Comparison of ENCODE assay signal across 31 cellular contexts in the genomic region with DNA sequence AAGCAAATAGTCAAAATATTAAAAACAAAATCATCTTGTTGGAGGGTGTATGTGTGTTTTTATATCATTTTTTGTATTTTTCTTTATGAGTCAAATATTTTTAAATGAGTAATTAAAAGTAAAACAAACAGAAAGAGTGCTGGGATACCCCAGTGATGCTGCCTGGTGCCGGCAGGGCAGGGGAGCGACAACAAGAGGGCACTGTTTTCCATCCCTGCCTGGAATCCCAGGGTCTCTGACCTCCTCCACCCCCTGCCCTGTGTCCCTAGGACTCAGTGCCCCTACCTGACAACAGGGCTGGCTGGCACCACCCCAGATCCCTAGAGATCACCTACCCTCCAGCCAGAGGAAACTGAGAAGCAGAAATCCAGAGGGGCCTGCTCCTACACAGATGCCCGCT. TPM values are rescaled to one million over a fixed set of nuclear protein-coding genes. Genes with fewer than 3 reads are reported as not detected.
DNase-seq lines count a peak whose midpoint lies in the region; ATAC-seq and TF ChIP-seq lines count a peak whose summit lies in the region.
"Had no signal": no experiment of that assay in that cellular context is flagged by ENCODE, and none has a peak within 500 bp of the region (broad histone marks: within the 10 kb centered on the region; RNA-seq: fewer than 3 reads in every experiment).

No MANE protein-coding gene starts in this region.

- WGBS in IMR-90 (ENCODE audit: extremely low coverage in 2 of 2, insufficient read length in 1 of 2), 2 experiments, result no CpG with 5 or more reads among the region's 3 CpGs
- 91% methylated on average over 3 of the region's 3 CpGs for WGBS in prostate gland

- H3K36me3 ChIP-seq in IMR-90 (ENCODE audit: control insufficient read depth, insufficient read depth, low read length), result no peaks in the 10 kb centered on the region
- H3K36me3 ChIP-seq in prostate gland, result no peaks in the 10 kb centered on the region
- H3K36me3 ChIP-seq: neutrophil, stomach, thyroid gland, vagina had no signal

- dilution Hi-C loops in IMR-90 (cut with HindIII; ENCODE audit: low sequenced_read_pairs, unreplicated experiment), result no loop called here

- H2BK5ac ChIP-seq in IMR-90 (ENCODE audit: low read depth, low read length, poor library complexity, severe bottlenecking), result no peak overlapping the region

- TF ChIP-seq POLR2A in IMR-90 (IDR thresholded peaks at IDR 0.05; ENCODE audit: low read depth, low read length), result no peak
- TF ChIP-seq POLR2A in prostate gland (IDR thresholded peaks at IDR 0.05), result no peak

- H3K9me1 ChIP-seq in IMR-90 (ENCODE audit: insufficient read depth, low read length), result no peaks in the 10 kb centered on the region

- no peaks in the 10 kb centered on the region for H3K9me3 ChIP-seq in AG04450 (ENCODE audit: control insufficient read depth, insufficient read depth, low read length)
- no peaks in the 10 kb centered on the region for H3K9me3 ChIP-seq in IMR-90 (ENCODE audit: control insufficient read depth, insufficient read depth, low read length)
- no peaks in the 10 kb centered on the region for H3K9me3 ChIP-seq in prostate gland
- H3K9me3 ChIP-seq: A549, neutrophil, psoas muscle, stomach, thyroid gland, vagina had no signal

- H2AK5ac ChIP-seq in IMR-90 (ENCODE audit: low read depth, low read length), result no peak overlapping the region; the same call in 1 of the 2 replicates

- H3K9me3 Mint-ChIP-seq in activated T-helper 2 cell treated with anti-CD3 and anti-CD28 coated beads, Interferon-gamma antibody, Interleukin-2, Interleukin-4, amounts not matched to agents 10 μg/mL and 5 μg/mL and 100 μg/mL, durations not matched to agents 14 hours and 24 hours and 36 hours, result no peaks in the 10 kb centered on the region
- H3K9me3 Mint-ChIP-seq: activated T-cell treated with anti-CD3 and anti-CD28 coated beads, Interleukin-2, amount 50 U/mL, for 72 hours; immature natural killer cell had no signal

- DNase-seq in AG04450 (ENCODE audit: low read depth, low spot score) (no peak), IMR-90 (no peak), astrocyte of the spinal cord (ENCODE audit: low read depth, low spot score) (no peak), hepatic stellate cell (ENCODE audit: low spot score) (peak; percentile 41), prostate gland (ENCODE audit: low spot score) (no peak), NCI-H1092 treated with DMSO at 0.1 percent for 48 hours (lab: John Stamatoyannopoulos, UW) (no peak)
- DNase-seq in activated T-helper 2 cell treated with anti-CD3 and anti-CD28 coated beads, Interferon-gamma antibody, Interleukin-2, Interleukin-4, amounts not matched to agents 10 μg/mL and 5 μg/mL and 100 μg/mL, durations not matched to agents 14 hours and 24 hours and 36 hours (ENCODE audit: low spot score), result no peak
- DNase-seq: activated CD4-positive, alpha-beta T cell treated with anti-CD3 and anti-CD28 coated beads, Interleukin-2, amount 50 U/mL, for 1 hour; activated CD8-positive, alpha-beta memory T cell treated with anti-CD3 and anti-CD28 coated beads, Interleukin-2, amount 10 ng/mL, durations not matched to agents 7 days and 5 days; activated naive CD4-positive, alpha-beta T cell treated with Interleukin-2 at 50 U/mL for 16 hours; activated T-cell treated with anti-CD3 and anti-CD28 coated beads, Interleukin-2, amount 50 U/mL, for 72 hours; DMS153; effector CD4-positive, alpha-beta T cell; foreskin melanocyte; immature natural killer cell; mesenchymal stem cell; NCI-H1417; NCI-H2029 treated with DMSO at 0.1 percent for 48 hours; NCI-H226; NCI-H774; psoas muscle; stomach; T-helper 2 cell; thyroid gland had no signal

- BruUV-seq in IMR-90 (replicated peaks; lab: Mats Ljungman, UMichigan), result no TSS peak

- H2AFZ ChIP-seq in IMR-90 (replicated peaks; ENCODE audit: low read length, poor library complexity), result peak overlapping the region; percentile 59
- H2AFZ ChIP-seq: hepatocyte had no signal

- TF ChIP-seq RAD21 in IMR-90 (IDR thresholded peaks at IDR 0.05; ENCODE audit: low read length), result no peak

- H3K56ac ChIP-seq in IMR-90 (ENCODE audit: extremely low read depth, insufficient read depth, low read length), result no peak overlapping the region

- no peak overlapping the region for H4K8ac ChIP-seq in IMR-90 (ENCODE audit: low read depth in 2 of 2, low read length in 2 of 2)

- H2BK15ac ChIP-seq in IMR-90 (ENCODE audit: low read depth, low read length), result no peak overlapping the region

- H3K27ac ChIP-seq in AG04450 (ENCODE audit: low read depth, low read length) (no peak overlapping the region), IMR-90 (ENCODE audit: insufficient read depth, low read length) (no peak overlapping the region), prostate gland (no peak overlapping the region)
- H3K27ac ChIP-seq: A549, epithelial cell of prostate, hepatocyte, neutrophil, psoas muscle, stomach, thyroid gland, vagina had no signal

- H3K4me3 Mint-ChIP-seq in activated T-helper 2 cell treated with anti-CD3 and anti-CD28 coated beads, Interferon-gamma antibody, Interleukin-2, Interleukin-4, amounts not matched to agents 10 μg/mL and 5 μg/mL and 100 μg/mL, durations not matched to agents 14 hours and 24 hours and 36 hours (ENCODE audit: low read depth), result no peak overlapping the region
- H3K4me3 Mint-ChIP-seq: activated CD8-positive, alpha-beta memory T cell treated with anti-CD3 and anti-CD28 coated beads, Interleukin-2, amount 10 ng/mL, durations not matched to agents 7 days and 5 days; activated T-cell treated with anti-CD3 and anti-CD28 coated beads, Interleukin-2, amount 50 U/mL, for 72 hours had no signal

- H3K4me1 Mint-ChIP-seq in activated T-helper 2 cell treated with anti-CD3 and anti-CD28 coated beads, Interferon-gamma antibody, Interleukin-2, Interleukin-4, amounts not matched to agents 10 μg/mL and 5 μg/mL and 100 μg/mL, durations not matched to agents 14 hours and 24 hours and 36 hours (ENCODE audit: low read depth), result peaks cover 6% of the 10 kb centered on the region

- ATAC-seq in IMR-90 (ENCODE audit: low read depth) (no peak), GM18870 (IDR thresholded peaks at IDR 0.05; ENCODE audit: unreplicated experiment) (no peak)
- ATAC-seq: activated CD8-positive, alpha-beta memory T cell treated with anti-CD3 and anti-CD28 coated beads, Interleukin-2, amount 10 ng/mL, durations not matched to agents 7 days and 5 days; activated T-cell treated with anti-CD3 and anti-CD28 coated beads, Interleukin-2, amount 50 U/mL, for 72 hours; left lobe of liver; psoas muscle had no signal

- H4K5ac ChIP-seq in IMR-90 (ENCODE audit: low read depth, low read length), result no peak overlapping the region

- POLR2A ChIA-PET in AG04450 (lab: Yijun Ruan, JAX) (no interaction called here), IMR-90 (lab: Charles Lee; ENCODE audit: unreplicated experiment) (no interaction called here)

- peak overlapping the region; percentile 69 for H2AK9ac ChIP-seq in IMR-90 (replicated peaks; ENCODE audit: low read depth, low read length, poor library complexity)

- H2BK20ac ChIP-seq in IMR-90 (ENCODE audit: low read depth, low read length), result no peak overlapping the region

- intact Hi-C loops in IMR-90 (cut with micrococcal nuclease) (loop anchor here (2.0 to 5.0 kb wide), 2 partner anchors 43 to 220 kb away; partner anchors contain the start of gene HMGA1), prostate gland (cut with DNase I) (loop anchor here (5.0 kb wide), 1 partner anchor 413 kb away; no protein-coding TSS in a partner anchor)
- intact Hi-C loops in activated T-helper 2 cell treated with anti-CD3 and anti-CD28 coated beads, Interferon-gamma antibody, Interleukin-2, Interleukin-4, amounts not matched to agents 10 μg/mL and 5 μg/mL and 100 μg/mL, durations not matched to agents 14 hours and 24 hours and 36 hours (cut with micrococcal nuclease), result loop anchor here (5.0 kb wide), 1 partner anchor 43 kb away; the partner anchor contains the start of gene HMGA1

- no peak overlapping the region for H3K4ac ChIP-seq in IMR-90 (ENCODE audit: low read depth, low read length)

- no peak overlapping the region for H3K27ac Mint-ChIP-seq in activated T-helper 2 cell treated with anti-CD3 and anti-CD28 coated beads, Interferon-gamma antibody, Interleukin-2, Interleukin-4, amounts not matched to agents 10 μg/mL and 5 μg/mL and 100 μg/mL, durations not matched to agents 14 hours and 24 hours and 36 hours
- H3K27ac Mint-ChIP-seq: activated CD8-positive, alpha-beta memory T cell treated with anti-CD3 and anti-CD28 coated beads, Interleukin-2, amount 10 ng/mL, durations not matched to agents 7 days and 5 days; activated T-cell treated with anti-CD3 and anti-CD28 coated beads, Interleukin-2, amount 50 U/mL, for 72 hours had no signal

- H3K4me2 ChIP-seq in IMR-90 (ENCODE audit: low read depth, low read length), result no peak overlapping the region
- H3K4me2 ChIP-seq: A549, hepatocyte had no signal

- H3K9ac ChIP-seq in IMR-90 (ENCODE audit: low read depth, low read length), result no peak overlapping the region

- H3K27me3 ChIP-seq in AG04450 (ENCODE audit: control insufficient read depth, insufficient read depth, low read length) (no peaks in the 10 kb centered on the region), IMR-90 (ENCODE audit: control insufficient read depth, insufficient read depth, low read length) (no peaks in the 10 kb centered on the region; the same call in 1 of the 2 replicates), prostate gland (replicated peaks; ENCODE audit: insufficient read depth) (no peaks in the 10 kb centered on the region)
- H3K27me3 ChIP-seq: hepatocyte, stomach, thyroid gland, vagina had no signal

- CTCF ChIA-PET in AG04450 (lab: Charles Lee), result interaction anchor here (1.3 to 2.4 kb wide), 2 partner anchors 220 to 399 kb away, joined by 3 to 20 read pairs; no protein-coding TSS in a partner anchor
- CTCF ChIA-PET in IMR-90 (lab: Yijun Ruan, JAX), result interaction anchor here (1.9 kb wide), 1 partner anchor 18 kb away, joined by 6 read pairs; no protein-coding TSS in a partner anchor

- in situ Hi-C loops in IMR-90 (cut with MboI; ENCODE audit: low sequenced_read_pairs), result loop anchor here (10.0 kb wide), 1 partner anchor 410 kb away; no protein-coding TSS in a partner anchor
- in situ Hi-C loops in astrocyte of the spinal cord (cut with HindIII; ENCODE audit: low sequenced_read_pairs), result no loop called here

- H3K4me1 ChIP-seq in IMR-90 (ENCODE audit: control insufficient read depth, insufficient read depth, low read length) (peaks cover 5% of the 10 kb centered on the region), prostate gland (replicated peaks) (no peaks in the 10 kb centered on the region)
- H3K4me1 ChIP-seq: A549, psoas muscle had no signal

- no peak overlapping the region for H4K91ac ChIP-seq in IMR-90 (ENCODE audit: insufficient read depth, low read depth, low read length)

- no peak overlapping the region for H3K14ac ChIP-seq in IMR-90 (replicated peaks; ENCODE audit: low read depth, low read length)

- H3K23ac ChIP-seq in IMR-90 (ENCODE audit: low read depth, low read length), result no peak overlapping the region

- H3K4me3 ChIP-seq in AG04450 (ENCODE audit: low read depth, low read length) (no peak overlapping the region), IMR-90 (ENCODE audit: insufficient read depth, low read depth, low read length) (no peak overlapping the region), astrocyte of the spinal cord (ENCODE audit: low read depth, low read length) (no peak overlapping the region), prostate gland (no peak overlapping the region)
- H3K4me3 ChIP-seq: A549, hepatocyte, psoas muscle, stomach, thyroid gland, vagina had no signal

- H2BK120ac ChIP-seq in IMR-90 (ENCODE audit: low read depth, low read length), result no peak overlapping the region

- no peak overlapping the region for H3K18ac ChIP-seq in IMR-90 (ENCODE audit: low read depth, low read length)

- H3K27me3 Mint-ChIP-seq in activated T-helper 2 cell treated with anti-CD3 and anti-CD28 coated beads, Interferon-gamma antibody, Interleukin-2, Interleukin-4, amounts not matched to agents 10 μg/mL and 5 μg/mL and 100 μg/mL, durations not matched to agents 14 hours and 24 hours and 36 hours (ENCODE audit: low read depth), result peaks cover 13% of the 10 kb centered on the region

- H3K36me3 Mint-ChIP-seq in activated T-helper 2 cell treated with anti-CD3 and anti-CD28 coated beads, Interferon-gamma antibody, Interleukin-2, Interleukin-4, amounts not matched to agents 10 μg/mL and 5 μg/mL and 100 μg/mL, durations not matched to agents 14 hours and 24 hours and 36 hours (ENCODE audit: low read depth), result no peaks in the 10 kb centered on the region
- H3K36me3 Mint-ChIP-seq: activated CD8-positive, alpha-beta memory T cell treated with anti-CD3 and anti-CD28 coated beads, Interleukin-2, amount 10 ng/mL, durations not matched to agents 7 days and 5 days; immature natural killer cell had no signal

- H3K79me1 ChIP-seq in IMR-90 (ENCODE audit: low read depth in 1 of 2, low read length in 2 of 2), result no peaks in the 10 kb centered on the region

- H4K20me1 ChIP-seq in IMR-90 (ENCODE audit: insufficient read depth, low read length), result no peaks in the 10 kb centered on the region

- TF ChIP-seq CTCF in AG04450 (IDR thresholded peaks at IDR 0.05; ENCODE audit: low read depth, low read length), result peak; percentile 25; the same call in 1 of the 2 replicates
- TF ChIP-seq CTCF in IMR-90 (conservative IDR thresholded peaks at IDR 0.05; ENCODE audit: low read depth, low read length), result peak; percentile 19; the same call in 1 of the 2 replicates
- peak; percentile 14 for TF ChIP-seq CTCF in astrocyte of the spinal cord (IDR thresholded peaks at IDR 0.05; ENCODE audit: low read depth, low read length)
- no peak for TF ChIP-seq CTCF in prostate gland (IDR thresholded peaks at IDR 0.05)

RNA-seq across cellular contexts. Expression of gene HMGA1, which starts 41.9 kb away (rescaled TPM):
- polyA plus RNA-seq in AG04450 (2011; rRNA removed) (142 and 197 TPM in 2 replicates), IMR-90 (2012; rRNA removed) (589 and 652 TPM in 2 replicates)
- polyA minus RNA-seq in AG04450 (2011; rRNA and poly(A)+ RNA removed), result 127 and 146 TPM in 2 replicates
- total RNA-seq in IMR-90 (2012; rRNA removed) (101 and 129 TPM in 2 replicates), prostate gland (100 to 1,000 TPM in 1 of 2 donors, 10 to 100 TPM in 1; 29.4 to 139 TPM)
- 380 and 646 TPM in 2 replicates for polyA plus RNA-seq in IMR-90 (2012; cell fraction: cytosol; rRNA removed)
- 226 and 344 TPM in 2 replicates for polyA plus RNA-seq in IMR-90 (2012; cell fraction: nucleus; rRNA removed; ENCODE audit: low replicate concordance)
- total RNA-seq in activated T-helper 2 cell treated with anti-CD3 and anti-CD28 coated beads, Interferon-gamma antibody, Interleukin-2, Interleukin-4, amounts not matched to agents 10 μg/mL and 5 μg/mL and 100 μg/mL, durations not matched to agents 14 hours and 24 hours and 36 hours, result 412 and 422 TPM in 2 replicates

RNA-seq across cellular contexts. Expression of gene GRM4, which starts 48.9 kb away (rescaled TPM):
- polyA plus RNA-seq in AG04450 (2011; rRNA removed) (not detected in 2 replicates), IMR-90 (2012; rRNA removed) (0.02 and 0.03 TPM in 2 replicates)
- polyA minus RNA-seq in AG04450 (2011; rRNA and poly(A)+ RNA removed), result not detected in 2 replicates
- total RNA-seq in IMR-90 (2012; rRNA removed) (not detected in 2 replicates), prostate gland (1 to 10 TPM in 1 of 2 donors, not detected in 1; 4.4 TPM)
- polyA plus RNA-seq in IMR-90 (2012; cell fraction: cytosol; rRNA removed), result 0.01 and 0.10 TPM in 2 replicates
- 0.06 and 0.17 TPM in 2 replicates for polyA plus RNA-seq in IMR-90 (2012; cell fraction: nucleus; rRNA removed; ENCODE audit: low replicate concordance)
- not detected in 2 replicates for total RNA-seq in activated T-helper 2 cell treated with anti-CD3 and anti-CD28 coated beads, Interferon-gamma antibody, Interleukin-2, Interleukin-4, amounts not matched to agents 10 μg/mL and 5 μg/mL and 100 μg/mL, durations not matched to agents 14 hours and 24 hours and 36 hours
- total RNA-seq: activated CD8-positive, alpha-beta memory T cell treated with anti-CD3 and anti-CD28 coated beads, Interleukin-2, amount 10 ng/mL, durations not matched to agents 7 days and 5 days; left lobe of liver; vagina had no signal
- polyA plus RNA-seq: hepatocyte, immature natural killer cell, stomach had no signal

RNA-seq across cellular contexts. Expression of gene SMIM29, which starts 54.0 kb away (rescaled TPM):
- polyA plus RNA-seq in AG04450 (2011; rRNA removed) (11.3 and 17.2 TPM in 2 replicates), IMR-90 (2012; rRNA removed) (25.6 and 28.9 TPM in 2 replicates)
- polyA minus RNA-seq in AG04450 (2011; rRNA and poly(A)+ RNA removed), result 12.6 and 16.0 TPM in 2 replicates
- total RNA-seq in IMR-90 (2012; rRNA removed) (8.1 and 8.4 TPM in 2 replicates), prostate gland (10 to 100 TPM; 25.9 to 41.6 TPM)
- polyA plus RNA-seq in IMR-90 (2012; cell fraction: cytosol; rRNA removed), result 27.3 and 43.9 TPM in 2 replicates
- polyA plus RNA-seq in IMR-90 (2012; cell fraction: nucleus; rRNA removed; ENCODE audit: low replicate concordance), result 16.8 and 47.4 TPM in 2 replicates
- 16.6 and 17.3 TPM in 2 replicates for total RNA-seq in activated T-helper 2 cell treated with anti-CD3 and anti-CD28 coated beads, Interferon-gamma antibody, Interleukin-2, Interleukin-4, amounts not matched to agents 10 μg/mL and 5 μg/mL and 100 μg/mL, durations not matched to agents 14 hours and 24 hours and 36 hours

Comparison
In these comparisons a context has a peak if more than half of its experiments do, and no peak if none do; other contexts are left out.
1. CTCF ChIP-seq: peak in AG04450 (single experiment), IMR-90 (single experiment) and astrocyte of the spinal cord (single experiment); none in prostate gland (0 of 4).